1 cellular context compared by ENCODE assay signal in the genomic region with DNA sequence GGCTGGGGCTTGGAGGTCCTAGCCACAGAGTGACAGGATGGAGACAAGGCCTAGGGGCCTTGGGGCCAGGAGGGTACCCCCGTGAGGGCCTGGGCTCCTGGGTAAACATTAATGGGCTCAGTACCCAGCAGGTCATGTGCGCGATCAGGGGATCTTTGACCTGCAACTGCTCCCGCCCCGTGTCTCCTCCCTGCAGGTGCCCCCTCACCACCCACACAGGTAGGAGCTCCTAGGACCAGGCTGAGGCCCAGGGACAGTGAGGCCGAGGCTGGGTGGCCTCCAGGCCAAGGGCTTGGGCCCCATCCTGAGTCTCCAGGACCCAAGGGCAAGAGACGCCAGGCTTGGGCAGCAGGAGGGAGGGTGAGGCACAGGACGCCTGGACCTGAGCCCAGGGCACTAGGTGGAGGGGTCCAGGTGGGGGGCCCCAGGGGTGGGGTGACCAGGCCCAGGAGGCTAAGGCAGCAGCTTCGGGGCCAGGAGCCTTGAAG.
TF ChIP-seq lines count a peak whose summit lies in the region.

TSS of gene SLC34A3 (plus strand) at position 182 of the 488 bp plus-strand sequence. CDS start 802 bp downstream, outside the sequence.

TF ChIP-seq in HepG2, 621 proteins besides CTCF, POLR2A, EP300 and RAD21 (continued from another document):
- TF ChIP-seq, protein P1, sequence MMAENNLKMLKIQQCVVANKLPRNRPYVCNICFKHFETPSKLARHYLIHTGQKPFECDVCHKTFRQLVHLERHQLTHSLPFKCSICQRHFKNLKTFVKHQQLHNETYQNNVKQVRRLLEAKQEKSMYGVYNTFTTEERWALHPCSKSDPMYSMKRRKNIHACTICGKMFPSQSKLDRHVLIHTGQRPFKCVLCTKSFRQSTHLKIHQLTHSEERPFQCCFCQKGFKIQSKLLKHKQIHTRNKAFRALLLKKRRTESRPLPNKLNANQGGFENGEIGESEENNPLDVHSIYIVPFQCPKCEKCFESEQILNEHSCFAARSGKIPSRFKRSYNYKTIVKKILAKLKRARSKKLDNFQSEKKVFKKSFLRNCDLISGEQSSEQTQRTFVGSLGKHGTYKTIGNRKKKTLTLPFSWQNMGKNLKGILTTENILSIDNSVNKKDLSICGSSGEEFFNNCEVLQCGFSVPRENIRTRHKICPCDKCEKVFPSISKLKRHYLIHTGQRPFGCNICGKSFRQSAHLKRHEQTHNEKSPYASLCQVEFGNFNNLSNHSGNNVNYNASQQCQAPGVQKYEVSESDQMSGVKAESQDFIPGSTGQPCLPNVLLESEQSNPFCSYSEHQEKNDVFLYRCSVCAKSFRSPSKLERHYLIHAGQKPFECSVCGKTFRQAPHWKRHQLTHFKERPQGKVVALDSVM (CRISPR knock-in tag; IDR thresholded peaks at IDR 0.05) = peak; percentile 74
- TF ChIP-seq ZNF430 (CRISPR knock-in tag; IDR thresholded peaks at IDR 0.05) (no peak), ZNF180 (CRISPR knock-in tag; IDR thresholded peaks at IDR 0.05; ENCODE audit: borderline replicate concordance, low read depth) (no peak), ERF (CRISPR knock-in tag; IDR thresholded peaks at IDR 0.05) (no peak), GTF3A (CRISPR knock-in tag; conservative IDR thresholded peaks at IDR 0.05) (no peak), KAT8 (CRISPR knock-in tag; IDR thresholded peaks at IDR 0.05) (no peak; the same call in 1 of the 2 replicates), HCFC1 (IDR thresholded peaks at IDR 0.05; ENCODE audit: low read depth, low read length) (no peak), IRF2 (CRISPR knock-in tag; IDR thresholded peaks at IDR 0.05) (no peak), KMT2A (CRISPR knock-in tag; IDR thresholded peaks at IDR 0.05) (no peak), ATF3 (CRISPR knock-in tag; IDR thresholded peaks at IDR 0.05) (no peak), RFX1 (IDR thresholded peaks at IDR 0.05) (no peak), EED (CRISPR knock-in tag; IDR thresholded peaks at IDR 0.05) (no peak), ETS1 (CRISPR knock-in tag; IDR thresholded peaks at IDR 0.05) (no peak), EHMT2 (IDR thresholded peaks at IDR 0.05; ENCODE audit: borderline replicate concordance, low read depth, low read length) (no peak), HMGA1 (CRISPR knock-in tag; conservative IDR thresholded peaks at IDR 0.05) (no peak), HIC2 (CRISPR knock-in tag; IDR thresholded peaks at IDR 0.05; ENCODE audit: low read depth) (no peak), ZNF558 (CRISPR knock-in tag; IDR thresholded peaks at IDR 0.05; ENCODE audit: borderline replicate concordance) (0 out of 2 replicates have a peak, but pooled peaks have one; percentile 32), PTBP1 (IDR thresholded peaks at IDR 0.05; ENCODE audit: low read depth, low read length, poor library complexity, severe bottlenecking) (no peak)
- TF ChIP-seq, protein P2, sequence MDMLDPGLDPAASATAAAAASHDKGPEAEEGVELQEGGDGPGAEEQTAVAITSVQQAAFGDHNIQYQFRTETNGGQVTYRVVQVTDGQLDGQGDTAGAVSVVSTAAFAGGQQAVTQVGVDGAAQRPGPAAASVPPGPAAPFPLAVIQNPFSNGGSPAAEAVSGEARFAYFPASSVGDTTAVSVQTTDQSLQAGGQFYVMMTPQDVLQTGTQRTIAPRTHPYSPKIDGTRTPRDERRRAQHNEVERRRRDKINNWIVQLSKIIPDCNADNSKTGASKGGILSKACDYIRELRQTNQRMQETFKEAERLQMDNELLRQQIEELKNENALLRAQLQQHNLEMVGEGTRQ (IDR thresholded peaks at IDR 0.05; ENCODE audit: low read depth, low read length) = no peak
- TF ChIP-seq, protein P2 (CRISPR knock-in tag; IDR thresholded peaks at IDR 0.05; ENCODE audit: borderline replicate concordance) = no peak
